Comparison of ENCODE assay signal across 17 cellular contexts in the genomic region with DNA sequence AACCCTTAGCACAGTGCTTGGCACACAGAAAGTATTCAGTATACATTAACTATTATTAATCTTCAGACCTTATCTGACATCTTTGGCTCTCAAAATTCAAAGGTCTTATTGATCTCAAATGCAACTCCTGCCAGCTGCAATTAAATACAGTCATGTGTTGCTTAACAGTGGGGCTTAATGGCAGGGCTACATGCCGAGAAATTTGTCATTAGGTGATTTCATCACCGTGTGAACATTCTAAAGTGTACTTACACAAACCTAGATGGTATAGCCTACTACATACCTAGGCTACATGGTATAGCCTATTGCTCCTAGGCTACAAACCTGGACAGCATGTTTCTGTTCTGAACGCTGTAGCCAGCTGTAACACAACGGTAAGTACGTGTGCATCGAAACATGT.
DNase-seq lines count a peak whose midpoint lies in the region; ATAC-seq, FAIRE-seq and TF ChIP-seq lines count a peak whose summit lies in the region.
"Had no signal": no experiment of that assay in that cellular context is flagged by ENCODE, and none has a peak within 500 bp of the region (broad histone marks: within the 10 kb centered on the region; RNA-seq: fewer than 3 reads in every experiment).

No MANE protein-coding gene starts in this region.

- H3K79me2 ChIP-seq in OCI-LY3 (ENCODE audit: low read length): peaks cover 72% of the 10 kb centered on the region

- peaks cover 6% of the 10 kb centered on the region for H3K9me3 ChIP-seq in OCI-LY3 (ENCODE audit: insufficient read depth, low read length)
- no peaks in the 10 kb centered on the region for H3K9me3 ChIP-seq in small intestine (ENCODE audit: control insufficient read depth, low read depth)
- H3K9me3 ChIP-seq: Peyer's patch, SK-N-SH had no signal

- H3K4me3 ChIP-seq in OCI-LY3 (ENCODE audit: low read length): no peak overlapping the region
- no peak overlapping the region for H3K4me3 ChIP-seq in epithelial cell of esophagus (ENCODE audit: low read length)
- no peak overlapping the region for H3K4me3 ChIP-seq in small intestine (ENCODE audit: low read depth in 1 of 2, low read length in 2 of 2)
- H3K4me3 ChIP-seq: Peyer's patch had no signal

- FAIRE-seq in GM12891 (lab: Jason Lieb, UNC) (peak; percentile 35), small intestine (lab: Jason Lieb, UNC) (no peak)

- 0 out of 2 replicates have a peak overlapping the region, but pooled peaks have one; percentile 19 for H3K27ac ChIP-seq in OCI-LY3 (ENCODE audit: low read length)
- H3K27ac ChIP-seq in small intestine (ENCODE audit: low read depth in 1 of 2, low read length in 1 of 2): no peak overlapping the region
- H3K27ac ChIP-seq: Peyer's patch had no signal

- no peak for TF ChIP-seq POLR2A in GM12891 (IDR thresholded peaks at IDR 0.05; ENCODE audit: low read depth, low read length)

- no peak for DNase-seq in GM12891 (ENCODE audit: insufficient read length, low spot score)
- peak; percentile 50 for DNase-seq in epithelial cell of esophagus (ENCODE audit: low read depth)
- DNase-seq in small intestine: peak; percentile 93
- DNase-seq in epidermal melanocyte (ENCODE audit: insufficient read length, low spot score): no peak
- no peak for DNase-seq in T-helper 9 cell
- DNase-seq: ACHN; CD8-positive, alpha-beta T cell; NCI-H1436 treated with DMSO at 0.1 percent for 48 hours; NCI-H2081 treated with DMSO at 0.1 percent for 48 hours; NCI-H2227 treated with DMSO at 0.1 percent for 48 hours; NCI-H526 treated with DMSO at 0.1 percent for 48 hours; NK-92 treated with Interleukin-12 subunit alpha and Interleukin-12 subunit beta, amount 100 ng/mL, for 24 hours; Peyer's patch; Right ventricle myocardium superior; SK-N-SH had no signal

- TF ChIP-seq CTCF in OCI-LY3 (IDR thresholded peaks at IDR 0.05; ENCODE audit: low read depth, low read length) (no peak), epithelial cell of esophagus (IDR thresholded peaks at IDR 0.05; ENCODE audit: insufficient read depth, low read depth, low read length, missing control alignments) (no peak)

- H3K4me2 ChIP-seq in OCI-LY3 (ENCODE audit: low read length): peak overlapping the region; percentile 31; the same call in 1 of the 2 replicates
- H3K4me2 ChIP-seq: SK-N-SH had no signal

- H3K9ac ChIP-seq in OCI-LY3 (ENCODE audit: low read length): no peak overlapping the region
- H3K9ac ChIP-seq: SK-N-SH had no signal

- H3K27me3 ChIP-seq in OCI-LY3 (ENCODE audit: low read depth, low read length) (no peaks in the 10 kb centered on the region), small intestine (ENCODE audit: control insufficient read depth in 2 of 2, insufficient read depth in 2 of 2, low read length in 2 of 2) (no peaks in the 10 kb centered on the region)
- H3K27me3 ChIP-seq: Peyer's patch had no signal

- 53 to 84% (median 59%) methylated on average over 6 of the region's 6 CpGs for WGBS in small intestine, 3 donors

- no peak for ATAC-seq in HG03025 (IDR thresholded peaks at IDR 0.05; ENCODE audit: low FRiP score, unreplicated experiment)
- ATAC-seq: CD8-positive, alpha-beta T cell had no signal

- peaks cover 43% of the 10 kb centered on the region for H3K36me3 ChIP-seq in OCI-LY3 (replicated peaks; ENCODE audit: low read depth, low read length)
- H3K36me3 ChIP-seq in small intestine (ENCODE audit: control insufficient read depth in 2 of 2, insufficient read depth in 2 of 2, low read length in 2 of 2): no peaks in the 10 kb centered on the region
- H3K36me3 ChIP-seq: Peyer's patch had no signal

- H2AFZ ChIP-seq in OCI-LY3 (ENCODE audit: low read depth, low read length): no peak overlapping the region

- H3K4me1 ChIP-seq in OCI-LY3 (ENCODE audit: low read length) (peaks cover 16% of the 10 kb centered on the region), small intestine (ENCODE audit: control insufficient read depth in 2 of 2, insufficient read depth in 1 of 2, low read depth in 1 of 2, low read length in 1 of 2) (no peaks in the 10 kb centered on the region)
- H3K4me1 ChIP-seq: Peyer's patch had no signal

- H4K20me1 ChIP-seq in OCI-LY3 (ENCODE audit: insufficient read depth, low read length): no peaks in the 10 kb centered on the region

TF ChIP-seq in GM12891, 5 proteins besides CTCF, POLR2A, EP300 and RAD21:
- TF ChIP-seq POU2F2 (IDR thresholded peaks at IDR 0.05; ENCODE audit: low read depth, low read length) (no peak), PAX5 (IDR thresholded peaks at IDR 0.05; ENCODE audit: insufficient read depth, low read length, severe bottlenecking) (no peak), TAF1 (IDR thresholded peaks at IDR 0.05; ENCODE audit: low read depth, low read length) (no peak), POLR2AphosphoS5 (IDR thresholded peaks at IDR 0.05; ENCODE audit: low read depth, low read length) (no peak), SPI1 (IDR thresholded peaks at IDR 0.05; ENCODE audit: low read depth, low read length) (no peak)

Comparison
In these comparisons a context has a peak if more than half of its experiments do, and no peak if none do; other contexts are left out.
1. DNase-seq: peak in epithelial cell of esophagus (single experiment) and small intestine (single experiment); none in GM12891 (single experiment), epidermal melanocyte (single experiment) and T-helper 9 cell (single experiment).